ENCODE assay signal across 8 cellular contexts in the genomic region with DNA sequence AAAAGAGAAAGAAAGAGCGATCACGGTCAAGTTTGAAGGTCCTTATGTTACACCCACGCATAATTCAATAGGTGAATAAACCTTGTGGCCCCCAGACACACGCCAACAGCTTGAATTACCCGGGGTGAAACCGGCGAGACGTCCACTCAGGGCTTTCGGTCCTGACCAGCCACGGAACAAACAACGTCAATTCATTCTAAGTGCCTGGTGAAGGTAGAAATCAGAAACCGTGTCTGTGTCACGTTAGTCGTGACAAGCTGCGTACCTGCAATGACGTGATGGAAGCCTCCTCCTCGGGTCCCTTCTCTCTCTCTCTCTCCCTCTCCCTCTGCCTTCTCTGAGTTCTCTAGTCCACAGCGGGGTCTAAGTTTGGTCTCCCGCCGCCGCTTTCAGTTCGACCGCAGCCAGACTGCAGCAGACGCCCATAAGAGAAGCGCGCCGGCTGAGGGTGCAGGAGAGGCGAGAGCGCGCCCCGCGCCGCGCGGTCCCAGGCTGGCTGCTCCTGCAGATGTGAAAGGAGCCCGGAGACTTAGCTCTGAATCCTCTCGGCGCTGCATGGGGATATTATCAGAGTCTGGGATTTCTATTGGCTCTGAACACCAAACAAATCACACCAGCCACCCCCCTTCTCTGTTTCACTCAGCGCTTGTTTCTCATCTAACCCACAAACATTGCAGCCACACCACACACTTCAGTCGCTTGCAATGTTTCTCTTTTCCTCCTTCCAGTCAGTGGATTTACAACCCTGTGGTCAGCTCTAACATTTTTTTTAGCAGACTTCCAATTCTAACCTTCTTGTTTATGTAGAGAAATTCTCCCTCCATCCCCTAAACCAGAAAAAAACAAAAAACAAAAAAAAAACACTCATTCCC. TPM values are rescaled to one million over a fixed set of nuclear protein-coding genes. Genes with fewer than 3 reads are reported as not detected.
DNase-seq lines count a peak whose midpoint lies in the region; ATAC-seq and TF ChIP-seq lines count a peak whose summit lies in the region.

Gene GREM2, minus strand, starts transcription at position 537 of the 872 bp plus-strand sequence. CDS start 118,680 bp downstream, outside the sequence.

- ATAC-seq in HG02759 (IDR thresholded peaks at IDR 0.05; ENCODE audit: unreplicated experiment) (peak; percentile 85), naive B cell (ENCODE audit: low read depth in 2 of 2) (no peak)

- TF ChIP-seq EP300 in esophagus muscularis mucosa (IDR thresholded peaks at IDR 0.05): no peak

- peaks cover 0 to 10% (median 0%) of the 10 kb centered on the region in 4 donors for H3K27me3 ChIP-seq in esophagus muscularis mucosa

- peak within 1 kb of the TSS in 1 of 6 donors; percentile 47 for H3K27ac Mint-ChIP-seq in naive B cell

- H3K4me3 Mint-ChIP-seq in naive B cell: peak within 1 kb of the TSS; percentile 61 to 88 (median 77)

- WGBS in esophagus muscularis mucosa: 5% methylated on average over 27 of the region's 40 CpGs

- peaks cover 0 to 10% of the 10 kb centered on the region in 2 donors for H3K36me3 Mint-ChIP-seq in naive B cell

- TF ChIP-seq POLR2A in esophagus muscularis mucosa (IDR thresholded peaks at IDR 0.05; ENCODE audit: low read depth): no peak

- H3K4me1 Mint-ChIP-seq in naive B cell: peaks cover 14% of the 10 kb centered on the region in 3 donors

- H3K4me1 ChIP-seq in esophagus muscularis mucosa: peaks cover 0 to 20% (median 14%) of the 10 kb centered on the region in 4 donors

- no peaks in the 10 kb centered on the region for H3K36me3 ChIP-seq in esophagus muscularis mucosa

- peaks cover 32 to 48% (median 47%) of the 10 kb centered on the region in 3 donors for H3K27me3 Mint-ChIP-seq in naive B cell

- peak within 1 kb of the TSS; percentile 53 to 70 (median 57) for H3K4me3 ChIP-seq in esophagus muscularis mucosa

- DNase-seq in NCI-H1417 (lab: John Stamatoyannopoulos, UW) (peak; percentile 39 to 82 (median 64)), NCI-H1417 treated with DMSO at 0.1 percent for 48 hours (lab: John Stamatoyannopoulos, UW) (no peak), NCI-H146 treated with DMSO at 0.1 percent for 48 hours (lab: John Stamatoyannopoulos, UW; ENCODE audit: unreplicated experiment) (peak; percentile 45), activated T-cell treated with anti-CD3 and anti-CD28 coated beads for 24 hours (ENCODE audit: low read depth) (peak; percentile 7), esophagus muscularis mucosa (ENCODE audit: extremely low spot score) (peak; percentile 92), naive B cell (no peak), superior temporal gyrus (ENCODE audit: extremely low spot score) (peak; percentile 67)

- H3K27ac ChIP-seq in esophagus muscularis mucosa (replicated peaks in 1 of 4): peak within 1 kb of the TSS in 3 of 4 donors; percentile 51 to 59 (median 55)

- H3K9me3 ChIP-seq in esophagus muscularis mucosa: no peaks in the 10 kb centered on the region

- intact Hi-C loops in esophagus muscularis mucosa (cut with DNase I): no loop called here

- peaks cover 0 to 2% (median 0%) of the 10 kb centered on the region in 7 donors for H3K9me3 Mint-ChIP-seq in naive B cell

- TF ChIP-seq CTCF in esophagus muscularis mucosa (IDR thresholded peaks at IDR 0.05): no peak

RNA-seq across cellular contexts. Expression of gene GREM2, which starts in this region (rescaled TPM):
- 1 to 10 TPM in 3 of 4 donors, under 1 TPM in 1; 0.83 to 3.1 (median 2.8) TPM for total RNA-seq in esophagus muscularis mucosa
- not detected for polyA plus RNA-seq in naive B cell (ENCODE audit: low read depth in 6 of 6)

Comparison
In these comparisons a context has a peak if more than half of its experiments do, and no peak if none do; other contexts are left out.
1. DNase-seq: peak in NCI-H1417 (3 of 3), NCI-H146 treated with DMSO at 0.1 percent for 48 hours (single experiment), activated T-cell treated with anti-CD3 and anti-CD28 coated beads for 24 hours (single experiment), esophagus muscularis mucosa (single experiment) and superior temporal gyrus (single experiment); none in NCI-H1417 treated with DMSO at 0.1 percent for 48 hours (single experiment) and naive B cell (single experiment).